In genomic region chr13:29948791-29949190, GRCh38 we compare ENCODE assay signal across 12 cellular contexts.
DNase-seq lines count a peak whose midpoint lies in the region; ATAC-seq, FAIRE-seq and TF ChIP-seq lines count a peak whose summit lies in the region.
"Had no signal": no experiment of that assay in that cellular context is flagged by ENCODE, and none has a peak within 500 bp of the region (broad histone marks: within the 10 kb centered on the region; RNA-seq: fewer than 3 reads in every experiment).

No MANE protein-coding gene starts in this region.

- no peak for FAIRE-seq in H1 (lab: Jason Lieb, UNC)
- FAIRE-seq: A549, H54 had no signal

- H2AK5ac ChIP-seq in H1 (ENCODE audit: low read depth, low read length), result no peak overlapping the region

- no peak overlapping the region for H2AFZ ChIP-seq in H1 (ENCODE audit: low read length)
- H2AFZ ChIP-seq in osteoblast (ENCODE audit: low read length), result peak overlapping the region; percentile 60

- H3K27ac ChIP-seq in BLaER1, result no peak overlapping the region; the same call in 1 of the 2 replicates
- H3K27ac ChIP-seq in H1 (ENCODE audit: low read depth, low read length), result no peak overlapping the region
- H3K27ac ChIP-seq in osteoblast (ENCODE audit: low read depth, low read length), result no peak overlapping the region
- H3K27ac ChIP-seq: A549 had no signal

- no peaks in the 10 kb centered on the region for H3K9me3 Mint-ChIP-seq in HFFc6

- H3K27me3 ChIP-seq in BLaER1 (no peaks in the 10 kb centered on the region), H1 (replicated peaks in 1 of 4; ENCODE audit: control insufficient read depth in 3 of 4, extremely low read depth in 1 of 4, insufficient read depth in 3 of 4, low read length in 3 of 4) (peaks cover 0 to 8% (median 2%) of the 10 kb centered on the region in 4 experiments; a peak in 2 of 7 replicates), osteoblast (ENCODE audit: insufficient read depth, low read length) (peaks cover 2% of the 10 kb centered on the region)

- H3K9ac ChIP-seq in BLaER1 (no peak overlapping the region), H1 (replicated peaks in 1 of 4; ENCODE audit: extremely low read depth in 1 of 4, low read depth in 3 of 4, low read length in 3 of 4) (no peak overlapping the region)

- no peak overlapping the region for H3K14ac ChIP-seq in H1 (ENCODE audit: insufficient read length)

- no peak for TF ChIP-seq POLR2A in H1 (IDR thresholded peaks at IDR 0.05; ENCODE audit: control extremely low read depth in 1 of 2, low read depth in 2 of 2, low read length in 2 of 2)

- H4K20me1 ChIP-seq in BLaER1 (no peaks in the 10 kb centered on the region), H1 (replicated peaks in 1 of 2; ENCODE audit: control insufficient read depth in 1 of 2, insufficient read depth in 2 of 2, low read length in 2 of 2) (no peaks in the 10 kb centered on the region), osteoblast (ENCODE audit: insufficient read depth, low read length) (no peaks in the 10 kb centered on the region)

- no peak overlapping the region for H4K8ac ChIP-seq in H1 (ENCODE audit: extremely low read depth, insufficient read depth, low read length)

- H3K4me2 ChIP-seq in BLaER1 (peak overlapping the region; percentile 40), H1 (ENCODE audit: insufficient read depth in 1 of 2, low read depth in 2 of 2, low read length in 2 of 2) (no peak overlapping the region), osteoblast (ENCODE audit: insufficient read depth, low read length) (peak overlapping the region; percentile 38)
- H3K4me2 ChIP-seq: A549 had no signal

- peak overlapping the region; percentile 48 for H3K4me3 Mint-ChIP-seq in HFFc6

- TF ChIP-seq EP300 in H1 (IDR thresholded peaks at IDR 0.05; ENCODE audit: borderline replicate concordance in 1 of 2, low read depth in 2 of 2, low read length in 2 of 2), result no peak

- H3K56ac ChIP-seq in H1 (replicated peaks; ENCODE audit: insufficient read length, low read depth, low read length), result no peak overlapping the region

- H3K27me3 Mint-ChIP-seq in HFFc6 (ENCODE audit: insufficient read depth), result peaks cover 1% of the 10 kb centered on the region

- H3K4me1 ChIP-seq in BLaER1 (peaks cover 45% of the 10 kb centered on the region), H1 (replicated peaks in 1 of 4; ENCODE audit: control insufficient read depth in 3 of 4, insufficient read depth in 4 of 4, low read length in 3 of 4) (peaks cover 0 to 3% (median 0%) of the 10 kb centered on the region in 4 experiments; a peak in 2 of 7 replicates), osteoblast (ENCODE audit: insufficient read depth, low read length) (no peaks in the 10 kb centered on the region)
- H3K4me1 ChIP-seq: A549 had no signal

- H3K36me3 Mint-ChIP-seq in HFFc6 (ENCODE audit: low read depth), result no peaks in the 10 kb centered on the region

- peaks cover 10% of the 10 kb centered on the region for H3K4me1 Mint-ChIP-seq in HFFc6 (ENCODE audit: low read depth)

- no peak overlapping the region for H4K91ac ChIP-seq in H1 (replicated peaks; ENCODE audit: insufficient read length, low read length)

- H2BK120ac ChIP-seq in H1 (replicated peaks; ENCODE audit: low read depth, low read length), result no peak overlapping the region

- TF ChIP-seq CTCF in HFFc6 (IDR thresholded peaks at IDR 0.05) (no peak), H1 (IDR thresholded peaks at IDR 0.05; ENCODE audit: control extremely low read depth in 1 of 3, insufficient read depth in 1 of 3, low read depth in 1 of 3, low read length in 3 of 3) (no peak), osteoblast (IDR thresholded peaks at IDR 0.05; ENCODE audit: extremely low read depth, low read depth, low read length) (no peak)

- no peak overlapping the region; the same call in 1 of the 2 replicates for H2BK15ac ChIP-seq in H1 (ENCODE audit: low read length)

- CTCF ChIA-PET in H1 (lab: Charles Lee; ENCODE audit: partially characterized antibody), result interaction anchor here (1.0 to 2.1 kb wide), 4 partner anchors 8 to 40 kb away, joined by 3 to 11 read pairs (median 4); no protein-coding TSS in a partner anchor

- no peaks in the 10 kb centered on the region for H3K79me2 ChIP-seq in H1 (ENCODE audit: control insufficient read depth in 1 of 2, insufficient read depth in 2 of 2, low read length in 2 of 2)
- no peaks in the 10 kb centered on the region for H3K79me2 ChIP-seq in osteoblast (ENCODE audit: insufficient read depth, low read length)

- H2BK5ac ChIP-seq in H1 (ENCODE audit: low read depth, low read length), result no peak overlapping the region

- no peak overlapping the region for H3K27ac Mint-ChIP-seq in HFFc6

- H2BK20ac ChIP-seq in H1 (ENCODE audit: low read length), result no peak overlapping the region

- no peaks in the 10 kb centered on the region for H3K79me1 ChIP-seq in H1 (ENCODE audit: low read depth, low read length)

- no peak overlapping the region for H3K23ac ChIP-seq in H1 (ENCODE audit: insufficient read length)

- 0 out of 2 replicates have a peak overlapping the region, but pooled peaks have one; percentile 29 for H2BK12ac ChIP-seq in H1 (ENCODE audit: low read depth, low read length)

- POLR2A ChIA-PET in H1 (lab: Charles Lee; ENCODE audit: partially characterized antibody), result no interaction called here

- H3K18ac ChIP-seq in H1 (ENCODE audit: extremely low read depth, low read length), result no peak overlapping the region

- H3K36me3 ChIP-seq in BLaER1 (no peaks in the 10 kb centered on the region), H1 (ENCODE audit: control insufficient read depth in 2 of 4, insufficient read depth in 4 of 4, low read length in 3 of 4) (no peaks in the 10 kb centered on the region), osteoblast (ENCODE audit: insufficient read depth, low read length) (no peaks in the 10 kb centered on the region)

- WGBS in H1 (ENCODE audit: extremely low coverage in 1 of 2, insufficient coverage in 1 of 2, insufficient read length in 1 of 2, insufficient replicate concordance in 2 of 2, low coverage in 1 of 2, low lambda C conversion rate in 2 of 2, missing lambda C conversion rate in 1 of 2), 2 experiments, result 88% methylated on average over 8 of the region's 8 CpGs; no CpG with 5 or more reads in 1 of the 2 experiments

- no peak overlapping the region for H3K4me3 ChIP-seq in BLaER1
- H3K4me3 ChIP-seq in H1 (ENCODE audit: extremely low read depth in 1 of 4, insufficient read depth in 2 of 4, low read depth in 3 of 4, low read length in 4 of 4), result no peak overlapping the region
- H3K4me3 ChIP-seq in osteoblast (ENCODE audit: insufficient read depth, low read length), result peak overlapping the region; percentile 26
- H3K4me3 ChIP-seq: A549 had no signal

- no peak for ATAC-seq in left lobe of liver
- ATAC-seq: A549, HCT116 had no signal

- no peak for DNase-seq in HFFc6
- no peak for DNase-seq in H1 (ENCODE audit: low read depth in 1 of 2, low spot score in 2 of 2)
- DNase-seq in osteoblast (ENCODE audit: insufficient read length, low spot score, missing footprints), result no peak
- no peak for DNase-seq in NCI-H1417 (lab: John Stamatoyannopoulos, UW)
- DNase-seq in NCI-H526 (lab: John Stamatoyannopoulos, UW), result no peak
- no peak for DNase-seq in left lobe of liver (ENCODE audit: low spot score)
- DNase-seq: DMS53, GF-D8 had no signal

- H4K5ac ChIP-seq in H1 (ENCODE audit: insufficient read length, low read depth, low read length), result no peak overlapping the region

- H3K9me3 ChIP-seq in BLaER1, result no peaks in the 10 kb centered on the region
- H3K9me3 ChIP-seq in H1 (ENCODE audit: insufficient read depth in 2 of 2, low read depth in 1 of 2, low read length in 1 of 2), result no peaks in the 10 kb centered on the region
- no peaks in the 10 kb centered on the region for H3K9me3 ChIP-seq in osteoblast (ENCODE audit: low read depth, low read length)
- H3K9me3 ChIP-seq: A549 had no signal

- H3K4ac ChIP-seq in H1 (replicated peaks; ENCODE audit: insufficient read length, low read depth, low read length), result no peak overlapping the region

- no peaks in the 10 kb centered on the region for H3K23me2 ChIP-seq in H1 (ENCODE audit: low read depth, low read length)

- TF ChIP-seq RAD21 in H1 (IDR thresholded peaks at IDR 0.05 in 1 of 2, conservative IDR thresholded peaks at IDR 0.05 in 1 of 2; ENCODE audit: low read depth in 2 of 2, low read length in 2 of 2), result no peak

TF ChIP-seq in H1, 55 proteins besides CTCF, POLR2A, EP300 and RAD21:
- TF ChIP-seq FOSL1 (IDR thresholded peaks at IDR 0.05; ENCODE audit: insufficient read depth, low read depth, low read length) (no peak), HDAC2 (IDR thresholded peaks at IDR 0.05; ENCODE audit: borderline replicate concordance in 1 of 2, low read depth in 2 of 2, low read length in 2 of 2) (no peak), GABPA (IDR thresholded peaks at IDR 0.05; ENCODE audit: borderline replicate concordance, insufficient read depth, low read length) (no peak), JUN (IDR thresholded peaks at IDR 0.05; ENCODE audit: low read depth, low read length) (no peak), ZNF274 (IDR thresholded peaks at IDR 0.05; ENCODE audit: borderline replicate concordance, extremely low read depth, low read length) (no peak), KDM1A (IDR thresholded peaks at IDR 0.05; ENCODE audit: borderline replicate concordance, low read length) (no peak), MAX (IDR thresholded peaks at IDR 0.05) (no peak), BACH1 (IDR thresholded peaks at IDR 0.05; ENCODE audit: low read length) (no peak), CHD1 (IDR thresholded peaks at IDR 0.05; ENCODE audit: low read depth, low read length) (no peak), USF2 (IDR thresholded peaks at IDR 0.05; ENCODE audit: low read length) (no peak), RBBP5 (IDR thresholded peaks at IDR 0.05; ENCODE audit: borderline replicate concordance, low read depth, low read length) (no peak)
TF ChIP-seq in H1: peak in this region for 0.

Comparison
In these comparisons a context has a peak if more than half of its experiments do, and no peak if none do; other contexts are left out.
1. H3K4me2 ChIP-seq: peak in BLaER1 (single experiment) and osteoblast (single experiment); none in H1 (0 of 2).